12 cellular contexts compared by ENCODE assay signal in the genomic region with DNA sequence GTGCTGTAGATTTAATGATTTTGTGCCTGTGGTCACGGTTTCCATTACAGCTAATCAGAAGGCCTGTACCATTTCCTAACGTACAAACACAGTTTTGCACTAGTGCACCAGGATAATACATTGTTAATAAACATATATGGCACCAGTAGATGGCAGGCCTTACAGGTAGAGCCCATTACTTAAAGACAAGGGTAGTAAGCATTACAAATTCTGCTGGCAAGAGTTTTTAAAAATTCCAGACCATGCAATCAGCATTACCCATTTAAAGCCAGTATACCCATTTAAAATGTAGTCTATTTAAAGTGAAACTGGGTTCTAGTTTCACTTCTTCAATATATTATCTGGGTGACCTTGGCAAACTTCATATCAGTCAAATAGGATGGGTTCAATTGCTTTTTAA.
DNase-seq lines count a peak whose midpoint lies in the region; ATAC-seq and TF ChIP-seq lines count a peak whose summit lies in the region.
"Had no signal": no experiment of that assay in that cellular context is flagged by ENCODE, and none has a peak within 500 bp of the region (broad histone marks: within the 10 kb centered on the region; RNA-seq: fewer than 3 reads in every experiment).

No MANE protein-coding gene starts in this region.

- H3K36me3 ChIP-seq in breast epithelium, result no peaks in the 10 kb centered on the region

- no peak overlapping the region for H3K27ac ChIP-seq in breast epithelium

- intact Hi-C loops in breast epithelium (cut with DNase I; ENCODE audit: low total_unique reads), result no loop called here

- H3K9me3 ChIP-seq in breast epithelium, result no peaks in the 10 kb centered on the region

- H3K4me1 ChIP-seq in breast epithelium, result no peaks in the 10 kb centered on the region

- H3K4me3 ChIP-seq in epithelial cell of esophagus (ENCODE audit: low read length) (no peak overlapping the region), breast epithelium (no peak overlapping the region)

- no peak overlapping the region for H3K4me3 Mint-ChIP-seq in progenitor cell of endocrine pancreas (ENCODE audit: low read depth)
- H3K4me3 Mint-ChIP-seq: activated T-cell treated with anti-CD3 and anti-CD28 coated beads, Interleukin-2, amount 50 U/mL, for 24 hours; central memory CD8-positive, alpha-beta T cell had no signal

- no peak for TF ChIP-seq POLR2A in breast epithelium (IDR thresholded peaks at IDR 0.05)

- H3K36me3 Mint-ChIP-seq in progenitor cell of endocrine pancreas (ENCODE audit: insufficient read depth), result no peaks in the 10 kb centered on the region

- H3K27ac Mint-ChIP-seq in progenitor cell of endocrine pancreas, result no peak overlapping the region
- H3K27ac Mint-ChIP-seq: activated T-cell treated with anti-CD3 and anti-CD28 coated beads, Interleukin-2, amount 50 U/mL, for 24 hours had no signal

- no peaks in the 10 kb centered on the region for H3K9me3 Mint-ChIP-seq in progenitor cell of endocrine pancreas (ENCODE audit: low read depth)
- H3K9me3 Mint-ChIP-seq: activated T-cell treated with anti-CD3 and anti-CD28 coated beads, Interleukin-2, amount 50 U/mL, for 24 hours had no signal

- DNase-seq in epithelial cell of esophagus (ENCODE audit: low read depth) (no peak), breast epithelium (ENCODE audit: low spot score in 2 of 2) (no peak), hepatic stellate cell (ENCODE audit: low spot score) (no peak), SKM-1 (lab: John Stamatoyannopoulos, UW; ENCODE audit: unreplicated experiment) (no peak), progenitor cell of endocrine pancreas (ENCODE audit: low spot score, unreplicated experiment) (no peak)
- DNase-seq: activated T-cell treated with anti-CD3 and anti-CD28 coated beads, Interleukin-2, amount 50 U/mL, for 24 hours; NCI-H526 treated with DMSO at 0.1 percent for 48 hours had no signal

- H3K27me3 ChIP-seq in breast epithelium, result no peaks in the 10 kb centered on the region

- peak; percentile 88 for ATAC-seq in GM18909 (IDR thresholded peaks at IDR 0.05; ENCODE audit: poor library complexity, unreplicated experiment)
- peak; percentile 57 for ATAC-seq in GM21737 (IDR thresholded peaks at IDR 0.05; ENCODE audit: unreplicated experiment)
- ATAC-seq in HG03439 (IDR thresholded peaks at IDR 0.05; ENCODE audit: unreplicated experiment), result peak; percentile 76
- ATAC-seq: HCT116 had no signal

- peaks cover 4% of the 10 kb centered on the region for H3K4me1 Mint-ChIP-seq in progenitor cell of endocrine pancreas (ENCODE audit: low read depth)
- H3K4me1 Mint-ChIP-seq: central memory CD8-positive, alpha-beta T cell had no signal

- peak; percentile 23 for TF ChIP-seq CTCF in epithelial cell of esophagus (IDR thresholded peaks at IDR 0.05; ENCODE audit: insufficient read depth, low read depth, low read length, missing control alignments)
- TF ChIP-seq CTCF in breast epithelium (IDR thresholded peaks at IDR 0.05), result no peak
- TF ChIP-seq CTCF in progenitor cell of endocrine pancreas (IDR thresholded peaks at IDR 0.05; ENCODE audit: unreplicated experiment), result no peak

- H3K27me3 Mint-ChIP-seq in progenitor cell of endocrine pancreas, result no peaks in the 10 kb centered on the region
- H3K27me3 Mint-ChIP-seq: activated T-cell treated with anti-CD3 and anti-CD28 coated beads, Interleukin-2, amount 50 U/mL, for 24 hours; central memory CD8-positive, alpha-beta T cell had no signal
